In genomic region chr4:91298156-91298700, GRCh38 we compare ENCODE assay signal across 26 cellular contexts.
"Had no signal": no experiment of that assay in that cellular context is flagged by ENCODE, and none has a peak within 500 bp of the region (broad histone marks: within the 10 kb centered on the region; RNA-seq: fewer than 3 reads in every experiment).

No MANE protein-coding gene starts in this region.

- ATAC-seq: heart left ventricle; left colon; naive thymus-derived CD4-positive, alpha-beta T cell; natural killer cell treated with Interleukin-12 subunit alpha and Interleukin-12 subunit beta and Interleukin-15 and Interleukin-18, amount 100 ng/mL, for 72 hours; sciatic nerve; stimulated activated memory B cell treated with anti-CD40 and anti-IgM and Interleukin-4, amounts not matched to agents 10 μg/mL and 1 μg/mL and 100 μg/mL, for 72 hours; stimulated activated naive CD8-positive, alpha-beta T cell treated with anti-CD3 and anti-CD28 coated beads, Interleukin-15, Interleukin-2, amounts not matched to agents 100 U/mL and 50 U/mL, for 24 hours; upper lobe of right lung had no signal

- H3K9me3 ChIP-seq: heart left ventricle, left ventricle myocardium inferior, ovary, right atrium auricular region, suprapubic skin, thoracic aorta, tibial artery, upper lobe of right lung had no signal

- H3K4me1 ChIP-seq: heart left ventricle, left ventricle myocardium inferior, right atrium auricular region, stomach, suprapubic skin, tibial artery, upper lobe of right lung had no signal

- H3K27me3 ChIP-seq: heart left ventricle, ovary, right atrium auricular region, stomach, suprapubic skin, tibial artery, upper lobe of right lung had no signal

- H3K4me3 ChIP-seq: heart left ventricle, left ventricle myocardium inferior, lung, ovary, right atrium auricular region, smooth muscle cell, stomach, suprapubic skin, thoracic aorta, tibial artery, upper lobe of right lung had no signal

- H3K36me3 ChIP-seq: heart left ventricle, left ventricle myocardium inferior, ovary, right atrium auricular region, stomach, suprapubic skin, thoracic aorta, tibial artery, upper lobe of right lung had no signal

- DNase-seq: heart left ventricle; hypothalamus; immature natural killer cell; kidney; left colon; left ventricle myocardium inferior; mesendoderm; naive thymus-derived CD4-positive, alpha-beta T cell; ovary; stimulated activated CD4-positive, alpha-beta T cell treated with anti-CD3 and anti-CD28 coated beads, Interleukin-1b, Interleukin-23, amount 100 ng/mL, for 48 hours; stimulated activated CD4-positive, alpha-beta T cell treated with anti-CD3 and anti-CD28 coated beads, Interleukin-2, amount 100 ng/mL, for 48 hours; stimulated activated CD4-positive, alpha-beta T cell treated with anti-CD3 and anti-CD28 coated beads, Interleukin-4, amount 100 ng/mL, for 4 hours; stimulated activated CD8-positive, alpha-beta memory T cell treated with anti-CD3 and anti-CD28 coated beads, Interleukin-4, amount 100 ng/mL, for 48 hours; stimulated activated naive CD8-positive, alpha-beta T cell treated with anti-CD3 and anti-CD28 coated beads, Interleukin-15, Interleukin-2, amounts not matched to agents 100 U/mL and 50 U/mL, for 24 hours; stomach; tibial artery; trophoblast cell; upper lobe of right lung had no signal

- H3K27ac ChIP-seq: heart left ventricle, left ventricle myocardium inferior, ovary, right atrium auricular region, stomach, suprapubic skin, thoracic aorta, tibial artery, upper lobe of right lung had no signal
